In the genomic region with DNA sequence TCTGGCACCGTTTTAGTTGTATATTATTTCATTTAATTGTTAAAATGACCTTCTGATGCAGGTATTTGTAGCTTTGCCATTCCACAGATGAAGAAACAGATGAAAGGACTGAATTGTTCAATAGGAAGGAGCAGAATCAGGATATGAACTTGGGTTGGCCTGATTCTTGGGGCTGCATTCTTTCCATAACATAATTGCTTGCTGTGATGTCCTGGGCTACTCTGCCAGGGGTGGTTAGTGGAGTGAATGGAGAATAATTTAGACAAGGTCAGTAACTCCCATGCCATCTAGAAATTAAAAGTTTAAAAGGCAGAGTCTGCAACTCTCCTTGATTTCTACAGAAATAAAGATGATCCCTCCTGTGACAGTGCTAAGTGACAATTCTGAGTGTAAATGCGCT, we compare ENCODE assay signal across 17 cellular contexts. TPM values are rescaled to one million over a fixed set of nuclear protein-coding genes. Genes with fewer than 3 reads are reported as not detected.
"Had no signal": no experiment of that assay in that cellular context is flagged by ENCODE, and none has a peak within 500 bp of the region (broad histone marks: within the 10 kb centered on the region; RNA-seq: fewer than 3 reads in every experiment).

No MANE protein-coding gene starts in this region.

- H3K27ac ChIP-seq: epithelial cell of prostate, ovary, upper lobe of right lung had no signal

- FAIRE-seq: TTC549 had no signal

- DNase-seq: activated CD4-positive, alpha-beta T cell treated with anti-CD3 and anti-CD28 coated beads, Interleukin-2, amount 10 ng/mL, durations not matched to agents 7 days and 5 days; activated CD4-positive, CD25-positive, alpha-beta regulatory T cell; activated naive CD4-positive, alpha-beta T cell treated with anti-CD3 and anti-CD28 coated beads, Interleukin-2, amount 50 U/mL, for 16 hours; amniotic stem cell; cerebellar nuclear complex; effector memory CD8-positive, alpha-beta T cell; immature natural killer cell; mesendoderm; nephron progenitor cell; ovary; stimulated activated CD4-positive, alpha-beta T cell treated with anti-CD3 and anti-CD28 coated beads, Interleukin-12 subunit alpha, Interleukin-12 subunit beta, amount 100 ng/mL, for 4 hours; stimulated activated naive CD4-positive, alpha-beta T cell; T-helper 2 cell; upper lobe of right lung had no signal

- H3K4me3 ChIP-seq: ovary, upper lobe of right lung had no signal

- H3K9me3 ChIP-seq: ovary, upper lobe of right lung had no signal

- H3K27me3 ChIP-seq: ovary, upper lobe of right lung had no signal

- H3K36me3 ChIP-seq: ovary, upper lobe of right lung had no signal

RNA-seq across cellular contexts. Expression of a gene that starts 15.9 kb away (rescaled TPM):
- total RNA-seq: activated T-helper 2 cell treated with anti-CD3 and anti-CD28 coated beads, Interferon-gamma antibody, Interleukin-2, Interleukin-4, amounts not matched to agents 10 μg/mL and 5 μg/mL and 100 μg/mL, durations not matched to agents 14 hours and 24 hours and 36 hours had no signal
